ENCODE assay signal across 8 cellular contexts in genomic region chr11:10413268-10413667, GRCh38. TPM values are rescaled to one million over a fixed set of nuclear protein-coding genes. Genes with fewer than 3 reads are reported as not detected.
DNase-seq lines count a peak whose midpoint lies in the region; ATAC-seq and TF ChIP-seq lines count a peak whose summit lies in the region.

No MANE protein-coding gene starts in this region.

- no TSS peak for BruUV-seq in Calu3 (replicated peaks; lab: Mats Ljungman, UMichigan)

- H3K9me3 Mint-ChIP-seq in Calu3 (ENCODE audit: low read depth, unreplicated experiment) = no peaks in the 10 kb centered on the region
- no peaks in the 10 kb centered on the region for H3K9me3 Mint-ChIP-seq in activated naive CD4-positive, alpha-beta T cell treated with anti-CD3 and anti-CD28 coated beads, Interleukin-2, amount 10 ng/mL, durations not matched to agents 7 days and 5 days

- H3K27ac Mint-ChIP-seq in Calu3 (ENCODE audit: unreplicated experiment) = no peak overlapping the region
- H3K27ac Mint-ChIP-seq in activated naive CD4-positive, alpha-beta T cell treated with anti-CD3 and anti-CD28 coated beads, Interleukin-2, amount 10 ng/mL, durations not matched to agents 7 days and 5 days = no peak overlapping the region

- peaks cover 47% of the 10 kb centered on the region for H3K27me3 Mint-ChIP-seq in Calu3 (ENCODE audit: unreplicated experiment)
- H3K27me3 Mint-ChIP-seq in activated naive CD4-positive, alpha-beta T cell treated with anti-CD3 and anti-CD28 coated beads, Interleukin-2, amount 10 ng/mL, durations not matched to agents 7 days and 5 days = peaks cover 17% of the 10 kb centered on the region

- H4K20me1 ChIP-seq in OCI-LY1 (ENCODE audit: insufficient read depth, low read length) = no peaks in the 10 kb centered on the region

- H3K4me1 Mint-ChIP-seq in Calu3 (ENCODE audit: low read depth, unreplicated experiment) = peaks cover 7% of the 10 kb centered on the region
- peaks cover 55% of the 10 kb centered on the region for H3K4me1 Mint-ChIP-seq in activated naive CD4-positive, alpha-beta T cell treated with anti-CD3 and anti-CD28 coated beads, Interleukin-2, amount 10 ng/mL, durations not matched to agents 7 days and 5 days

- no peak for TF ChIP-seq CTCF in Calu3 (IDR thresholded peaks at IDR 0.05; ENCODE audit: unreplicated experiment)
- peak; percentile 63 for TF ChIP-seq CTCF in OCI-LY1 (IDR thresholded peaks at IDR 0.05; ENCODE audit: low read length)
- no peak for TF ChIP-seq CTCF in liver (IDR thresholded peaks at IDR 0.05; ENCODE audit: low read depth, low read length, missing input control)

- H3K4me1 ChIP-seq in OCI-LY1 (ENCODE audit: insufficient read depth, low read length, severe bottlenecking) (no peaks in the 10 kb centered on the region), liver (ENCODE audit: control insufficient read depth in 4 of 4, insufficient read depth in 4 of 4, low read length in 3 of 4) (no peaks in the 10 kb centered on the region)

- H3K27me3 ChIP-seq in OCI-LY1 (ENCODE audit: insufficient read depth, low read length) = no peaks in the 10 kb centered on the region
- H3K27me3 ChIP-seq in liver (ENCODE audit: control insufficient read depth in 4 of 4, insufficient read depth in 4 of 4, low read length in 3 of 4) = no peaks in the 10 kb centered on the region

- DNase-seq in Calu3 (peak; percentile 32), iPS-NIHi7 (ENCODE audit: extremely low spot score) (no peak), NCI-H2171 treated with DMSO at 0.1 percent for 48 hours (lab: John Stamatoyannopoulos, UW) (no peak)
- peak; percentile 71 for DNase-seq in activated naive CD4-positive, alpha-beta T cell treated with anti-CD3 and anti-CD28 coated beads, Interleukin-2, amount 10 ng/mL, durations not matched to agents 7 days and 5 days

- no peak overlapping the region for H3K4me2 ChIP-seq in OCI-LY1 (ENCODE audit: low read length)

- peak; percentile 19 to 52 for TF ChIP-seq RAD21 in liver (IDR thresholded peaks at IDR 0.05)

- H3K27ac ChIP-seq in OCI-LY1 (ENCODE audit: low read depth, low read length, poor library complexity, severe bottlenecking) (no peak overlapping the region), liver (ENCODE audit: low read depth in 1 of 2, low read length in 2 of 2) (no peak overlapping the region)

- no peaks in the 10 kb centered on the region for H3K36me3 Mint-ChIP-seq in Calu3 (ENCODE audit: insufficient read depth, unreplicated experiment)
- no peaks in the 10 kb centered on the region for H3K36me3 Mint-ChIP-seq in activated naive CD4-positive, alpha-beta T cell treated with anti-CD3 and anti-CD28 coated beads, Interleukin-2, amount 10 ng/mL, durations not matched to agents 7 days and 5 days

- intact Hi-C loops in Calu3 (cut with micrococcal nuclease; ENCODE audit: unreplicated experiment) = no loop called here

- H3K9ac ChIP-seq in OCI-LY1 (ENCODE audit: low read length) (no peak overlapping the region), liver (ENCODE audit: low read depth in 1 of 2, low read length in 2 of 2) (no peak overlapping the region)

- CTCF ChIA-PET in Calu3 (lab: Charles Lee) = interaction anchor here (0.6 to 1.0 kb wide), 5 partner anchors 173 to 323 kb away, joined by 3 to 5 read pairs (median 4); no protein-coding TSS in a partner anchor
- CTCF ChIA-PET in activated naive CD4-positive, alpha-beta T cell treated with anti-CD3 and anti-CD28 coated beads, Interleukin-2, amount 10 ng/mL, durations not matched to agents 7 days and 5 days (lab: Charles Lee) = interaction anchor here (0.6 to 6.7 kb wide), 34 partner anchors 8 to 380 kb away, joined by 3 to 128 read pairs (median 4); partner anchors contain the start of genes AMPD3 and RNF141

- no peaks in the 10 kb centered on the region for H3F3A ChIP-seq in OCI-LY1 (ENCODE audit: insufficient read depth, low read length)

- no peaks in the 10 kb centered on the region for H3K36me3 ChIP-seq in OCI-LY1 (ENCODE audit: insufficient read depth, low read length)
- no peaks in the 10 kb centered on the region for H3K36me3 ChIP-seq in liver (ENCODE audit: control insufficient read depth in 4 of 4, insufficient read depth in 3 of 4, low read depth in 1 of 4, low read length in 3 of 4)

- no peaks in the 10 kb centered on the region for H3K79me2 ChIP-seq in OCI-LY1 (ENCODE audit: insufficient read depth, low read length)

- H3K9me3 ChIP-seq in OCI-LY1 (ENCODE audit: low read length) (no peaks in the 10 kb centered on the region), liver (ENCODE audit: control insufficient read depth in 4 of 4, low read length in 3 of 4) (no peaks in the 10 kb centered on the region)

- no peaks in the 10 kb centered on the region for H3K9me2 ChIP-seq in OCI-LY1 (ENCODE audit: low read depth, low read length)

- WGBS in liver = 71% methylated on average over 6 of the region's 6 CpGs

- H3K4me3 ChIP-seq in OCI-LY1 (ENCODE audit: low read depth, low read length, poor library complexity, severe bottlenecking) (no peak overlapping the region), liver (ENCODE audit: low read depth in 1 of 3, low read length in 3 of 3) (no peak overlapping the region)

- peak; percentile 96 for ATAC-seq in GM21619 (IDR thresholded peaks at IDR 0.05; ENCODE audit: unreplicated experiment)
- ATAC-seq in HG02884 (IDR thresholded peaks at IDR 0.05; ENCODE audit: unreplicated experiment) = no peak

- H2AFZ ChIP-seq in OCI-LY1 (ENCODE audit: low read length) = no peak overlapping the region

- H3K4me3 Mint-ChIP-seq in Calu3 (ENCODE audit: low read depth, unreplicated experiment) = no peak overlapping the region
- no peak overlapping the region for H3K4me3 Mint-ChIP-seq in activated naive CD4-positive, alpha-beta T cell treated with anti-CD3 and anti-CD28 coated beads, Interleukin-2, amount 10 ng/mL, durations not matched to agents 7 days and 5 days

TF ChIP-seq in liver, 16 proteins besides CTCF, POLR2A, EP300 and RAD21:
- TF ChIP-seq FOXA1 (IDR thresholded peaks at IDR 0.05) = no peak
- no peak for TF ChIP-seq YY1 (IDR thresholded peaks at IDR 0.05)
- TF ChIP-seq FOXA2 (IDR thresholded peaks at IDR 0.05) = no peak
- no peak for TF ChIP-seq RXRA (IDR thresholded peaks at IDR 0.05)
- TF ChIP-seq REST (IDR thresholded peaks at IDR 0.05) = no peak
- no peak for TF ChIP-seq MAX (IDR thresholded peaks at IDR 0.05)
- TF ChIP-seq, protein P1, sequence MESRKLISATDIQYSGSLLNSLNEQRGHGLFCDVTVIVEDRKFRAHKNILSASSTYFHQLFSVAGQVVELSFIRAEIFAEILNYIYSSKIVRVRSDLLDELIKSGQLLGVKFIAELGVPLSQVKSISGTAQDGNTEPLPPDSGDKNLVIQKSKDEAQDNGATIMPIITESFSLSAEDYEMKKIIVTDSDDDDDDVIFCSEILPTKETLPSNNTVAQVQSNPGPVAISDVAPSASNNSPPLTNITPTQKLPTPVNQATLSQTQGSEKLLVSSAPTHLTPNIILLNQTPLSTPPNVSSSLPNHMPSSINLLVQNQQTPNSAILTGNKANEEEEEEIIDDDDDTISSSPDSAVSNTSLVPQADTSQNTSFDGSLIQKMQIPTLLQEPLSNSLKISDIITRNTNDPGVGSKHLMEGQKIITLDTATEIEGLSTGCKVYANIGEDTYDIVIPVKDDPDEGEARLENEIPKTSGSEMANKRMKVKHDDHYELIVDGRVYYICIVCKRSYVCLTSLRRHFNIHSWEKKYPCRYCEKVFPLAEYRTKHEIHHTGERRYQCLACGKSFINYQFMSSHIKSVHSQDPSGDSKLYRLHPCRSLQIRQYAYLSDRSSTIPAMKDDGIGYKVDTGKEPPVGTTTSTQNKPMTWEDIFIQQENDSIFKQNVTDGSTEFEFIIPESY (IDR thresholded peaks at IDR 0.05) = no peak
- no peak for TF ChIP-seq HNF4A (conservative IDR thresholded peaks at IDR 0.05)
- TF ChIP-seq JUND (IDR thresholded peaks at IDR 0.05) = no peak
- TF ChIP-seq ATF3 (IDR thresholded peaks at IDR 0.05) = no peak
- TF ChIP-seq SP1 (IDR thresholded peaks at IDR 0.05) = no peak
- TF ChIP-seq HNF4G (IDR thresholded peaks at IDR 0.05) = no peak

RNA-seq across cellular contexts. Expression of gene AMPD3, which starts 41.8 kb away (rescaled TPM):
- total RNA-seq in Calu3 (2022) = 2.1 and 3.1 TPM in 2 replicates
- total RNA-seq in liver = 1 to 10 TPM; 1.3 to 7.4 TPM
- polyA plus RNA-seq in liver = under 1 TPM; 0.40 to 0.89 TPM

Comparison
In these comparisons a context has a peak if more than half of its experiments do, and no peak if none do; other contexts are left out.
1. DNase-seq: peak in Calu3 (single experiment) and activated naive CD4-positive, alpha-beta T cell treated with anti-CD3 and anti-CD28 coated beads, Interleukin-2, amount 10 ng/mL, durations not matched to agents 7 days and 5 days (single experiment); none in iPS-NIHi7 (single experiment) and NCI-H2171 treated with DMSO at 0.1 percent for 48 hours (single experiment).